Comparison of ENCODE assay signal across 9 cellular contexts in genomic region chr5:148179234-148179824, GRCh38. TPM values are rescaled to one million over a fixed set of nuclear protein-coding genes. Genes with fewer than 3 reads are reported as not detected.
DNase-seq lines count a peak whose midpoint lies in the region; ATAC-seq and TF ChIP-seq lines count a peak whose summit lies in the region.
"Had no signal": no experiment of that assay in that cellular context is flagged by ENCODE, and none has a peak within 500 bp of the region (broad histone marks: within the 10 kb centered on the region; RNA-seq: fewer than 3 reads in every experiment).

No MANE protein-coding gene starts in this region.

- intact Hi-C loops in activated CD4-positive, alpha-beta T cell treated with anti-CD3 and anti-CD28 coated beads for 36 hours (cut with DNase I, micrococcal nuclease) = loop anchor here (1.0 to 5.0 kb wide), 7 partner anchors 195 to 858 kb away; no protein-coding TSS in a partner anchor
- intact Hi-C loops in ascending aorta (cut with DNase I) = loop anchor here (5.0 to 10.0 kb wide), 3 partner anchors 195 to 553 kb away; no protein-coding TSS in a partner anchor

- CTCF ChIA-PET in activated CD4-positive, alpha-beta T cell treated with anti-CD3 and anti-CD28 coated beads for 36 hours (lab: Charles Lee) = interaction anchor here (0.7 to 3.8 kb wide), 16 partner anchors 9 to 554 kb away, joined by 3 to 43 read pairs (median 4); no protein-coding TSS in a partner anchor

- no peaks in the 10 kb centered on the region for H3K36me3 ChIP-seq in ascending aorta

- TF ChIP-seq CTCF in ascending aorta (IDR thresholded peaks at IDR 0.05) = peak; percentile 21 to 60 (median 36)

- H3K27me3 Mint-ChIP-seq in activated CD4-positive, alpha-beta T cell treated with anti-CD3 and anti-CD28 coated beads for 36 hours = peaks cover 17% of the 10 kb centered on the region

- H3K27ac ChIP-seq in ascending aorta = no peak overlapping the region

- H3K9me3 ChIP-seq in ascending aorta = no peaks in the 10 kb centered on the region

- H3K4me3 Mint-ChIP-seq in activated CD4-positive, alpha-beta T cell treated with anti-CD3 and anti-CD28 coated beads for 36 hours = no peak overlapping the region
- H3K4me3 Mint-ChIP-seq in stimulated activated effector memory CD8-positive, alpha-beta T cell treated with anti-CD3 and anti-CD28 coated beads, Interleukin-12 subunit alpha, Interleukin-12 subunit beta, amount 100 ng/mL, for 72 hours = no peak overlapping the region
- H3K4me3 Mint-ChIP-seq: stimulated activated naive CD8-positive, alpha-beta T cell treated with anti-CD3 and anti-CD28 coated beads, Interleukin-15, Interleukin-2, amounts not matched to agents 100 ng/mL and 50 ng/mL, for 24 hours had no signal

- H3K4me1 Mint-ChIP-seq in activated CD4-positive, alpha-beta T cell treated with anti-CD3 and anti-CD28 coated beads for 36 hours = no peaks in the 10 kb centered on the region
- no peaks in the 10 kb centered on the region for H3K4me1 Mint-ChIP-seq in stimulated activated effector memory CD8-positive, alpha-beta T cell treated with anti-CD3 and anti-CD28 coated beads, Interleukin-12 subunit alpha, Interleukin-12 subunit beta, amount 100 ng/mL, for 72 hours

- peak; percentile 53 for ATAC-seq in activated CD4-positive, alpha-beta T cell treated with anti-CD3 and anti-CD28 coated beads for 36 hours
- ATAC-seq in HG02798 (IDR thresholded peaks at IDR 0.05; ENCODE audit: poor library complexity, unreplicated experiment) = peak; percentile 82
- peak; percentile 66 for ATAC-seq in stimulated activated effector memory CD8-positive, alpha-beta T cell treated with anti-CD3 and anti-CD28 coated beads, Interleukin-12 subunit alpha, Interleukin-12 subunit beta, amount 100 ng/mL, for 72 hours

- H3K4me1 ChIP-seq in ascending aorta = no peaks in the 10 kb centered on the region

- H3K27me3 ChIP-seq in ascending aorta = no peaks in the 10 kb centered on the region

- no peak overlapping the region for H3K27ac Mint-ChIP-seq in activated CD4-positive, alpha-beta T cell treated with anti-CD3 and anti-CD28 coated beads for 36 hours
- no peak overlapping the region for H3K27ac Mint-ChIP-seq in stimulated activated effector memory CD8-positive, alpha-beta T cell treated with anti-CD3 and anti-CD28 coated beads, Interleukin-12 subunit alpha, Interleukin-12 subunit beta, amount 100 ng/mL, for 72 hours
- H3K27ac Mint-ChIP-seq: stimulated activated naive CD8-positive, alpha-beta T cell treated with anti-CD3 and anti-CD28 coated beads, Interleukin-15, Interleukin-2, amounts not matched to agents 100 ng/mL and 50 ng/mL, for 24 hours had no signal

- H3K4me3 ChIP-seq in ascending aorta = no peak overlapping the region

- no peak for DNase-seq in activated CD4-positive, alpha-beta T cell treated with anti-CD3 and anti-CD28 coated beads for 36 hours
- no peak for DNase-seq in activated CD4-positive, alpha-beta T cell treated with anti-CD3 and anti-CD28 coated beads for 48 hours
- DNase-seq in NCI-H2196 treated with DMSO at 0.1 percent for 48 hours (lab: John Stamatoyannopoulos, UW; ENCODE audit: unreplicated experiment) = peak; percentile 12
- no peak for DNase-seq in ascending aorta (ENCODE audit: low spot score in 2 of 2)
- peak; percentile 7 for DNase-seq in iPS DF 4.7 (ENCODE audit: extremely low read depth, low spot score)
- no peak for DNase-seq in stimulated activated effector memory CD8-positive, alpha-beta T cell treated with anti-CD3 and anti-CD28 coated beads, Interleukin-12 subunit alpha, Interleukin-12 subunit beta, amount 100 ng/mL, for 72 hours (ENCODE audit: low spot score in 2 of 2)
- no peak for DNase-seq in islet precursor cell

- no peaks in the 10 kb centered on the region for H3K9me3 Mint-ChIP-seq in activated CD4-positive, alpha-beta T cell treated with anti-CD3 and anti-CD28 coated beads for 36 hours (ENCODE audit: low read depth)
- no peaks in the 10 kb centered on the region for H3K9me3 Mint-ChIP-seq in stimulated activated effector memory CD8-positive, alpha-beta T cell treated with anti-CD3 and anti-CD28 coated beads, Interleukin-12 subunit alpha, Interleukin-12 subunit beta, amount 100 ng/mL, for 72 hours
- H3K9me3 Mint-ChIP-seq: stimulated activated naive CD8-positive, alpha-beta T cell treated with anti-CD3 and anti-CD28 coated beads, Interleukin-15, Interleukin-2, amounts not matched to agents 100 ng/mL and 50 ng/mL, for 24 hours had no signal

- POLR2A ChIA-PET in activated CD4-positive, alpha-beta T cell treated with anti-CD3 and anti-CD28 coated beads for 36 hours (lab: Charles Lee) = no interaction called here

- H3K36me3 Mint-ChIP-seq in activated CD4-positive, alpha-beta T cell treated with anti-CD3 and anti-CD28 coated beads for 36 hours (ENCODE audit: low read depth) = no peaks in the 10 kb centered on the region
- H3K36me3 Mint-ChIP-seq in stimulated activated effector memory CD8-positive, alpha-beta T cell treated with anti-CD3 and anti-CD28 coated beads, Interleukin-12 subunit alpha, Interleukin-12 subunit beta, amount 100 ng/mL, for 72 hours = no peaks in the 10 kb centered on the region

RNA-seq across cellular contexts. Expression of gene SPINK14, which starts 11.0 kb away (rescaled TPM):
- total RNA-seq in activated CD4-positive, alpha-beta T cell treated with anti-CD3 and anti-CD28 coated beads for 36 hours = not detected
- total RNA-seq in ascending aorta = not detected

RNA-seq across cellular contexts. Expression of gene SPINK6, which starts 23.5 kb away (rescaled TPM):
- total RNA-seq in activated CD4-positive, alpha-beta T cell treated with anti-CD3 and anti-CD28 coated beads for 36 hours = not detected
- not detected for total RNA-seq in ascending aorta

RNA-seq across cellular contexts. Expression of gene MARCOL, which starts 59.0 kb away (rescaled TPM):
- total RNA-seq in activated CD4-positive, alpha-beta T cell treated with anti-CD3 and anti-CD28 coated beads for 36 hours = not detected
- total RNA-seq in ascending aorta = not detected

Comparison
In these comparisons a context has a peak if more than half of its experiments do, and no peak if none do; other contexts are left out.
1. DNase-seq: peak in NCI-H2196 treated with DMSO at 0.1 percent for 48 hours (single experiment) and iPS DF 4.7 (single experiment); none in activated CD4-positive, alpha-beta T cell treated with anti-CD3 and anti-CD28 coated beads for 36 hours (single experiment), activated CD4-positive, alpha-beta T cell treated with anti-CD3 and anti-CD28 coated beads for 48 hours (single experiment), ascending aorta (0 of 2), stimulated activated effector memory CD8-positive, alpha-beta T cell treated with anti-CD3 and anti-CD28 coated beads, Interleukin-12 subunit alpha, Interleukin-12 subunit beta, amount 100 ng/mL, for 72 hours (0 of 2) and islet precursor cell (single experiment).
2. Peak in every context shown above with its lines, with median percentiles within 50 percentile points of each other: ATAC-seq.